In the genomic region with DNA sequence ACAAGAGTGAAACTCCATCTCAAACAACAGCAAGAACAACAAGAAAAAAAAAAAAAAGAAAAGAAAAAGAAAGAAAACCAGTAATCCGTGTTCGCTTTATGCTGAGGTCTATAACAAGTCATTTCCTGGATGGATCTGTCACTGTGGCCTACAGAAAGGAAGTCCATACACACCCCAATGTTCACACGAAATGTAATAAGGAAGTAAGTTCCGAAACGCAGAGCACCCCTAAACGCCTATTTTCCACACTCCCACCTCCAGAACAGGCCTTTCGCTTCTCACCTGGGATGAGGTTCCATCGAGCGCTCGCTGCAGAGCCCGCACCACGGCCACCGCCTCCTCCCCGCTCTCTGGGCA, we compare ENCODE assay signal across 6 cellular contexts. TPM values are rescaled to one million over a fixed set of nuclear protein-coding genes. Genes with fewer than 3 reads are reported as not detected.
A peak's percentile ranks its signal among the peaks of the same experiment; 100 is the strongest.
DNase-seq lines count a peak whose midpoint lies in the region; ATAC-seq, FAIRE-seq and TF ChIP-seq lines count a peak whose summit lies in the region.

No MANE protein-coding gene starts in this region.

- peaks cover 6 to 33% of the 10 kb centered on the region in 2 donors for H3K36me3 ChIP-seq in muscle layer of duodenum (ENCODE audit: control insufficient read depth in 1 of 2, insufficient read depth in 2 of 2, low read length in 2 of 2)

- H3K27ac ChIP-seq in angular gyrus (ENCODE audit: low read depth, low read length) (peak overlapping the region; percentile 96), muscle layer of duodenum (ENCODE audit: low read length) (peak overlapping the region; percentile 99)

- DNase-seq in AG10803 (ENCODE audit: low read depth): peak; percentile 16
- DNase-seq in frontal cortex (ENCODE audit: low spot score in 2 of 2): no peak
- DNase-seq in NCI-H510A treated with DMSO at 0.1 percent for 48 hours (lab: John Stamatoyannopoulos, UW): no peak

- TF ChIP-seq CTCF in AG10803 (conservative IDR thresholded peaks at IDR 0.05; ENCODE audit: low read length): no peak

- H3K27me3 ChIP-seq in muscle layer of duodenum (ENCODE audit: low read depth, low read length): no peaks in the 10 kb centered on the region

- ATAC-seq in HG02981 (IDR thresholded peaks at IDR 0.05; ENCODE audit: unreplicated experiment): peak; percentile 3

- peaks cover 4 to 29% of the 10 kb centered on the region in 2 donors for H3K4me1 ChIP-seq in muscle layer of duodenum (ENCODE audit: control insufficient read depth in 1 of 2, insufficient read depth in 2 of 2, low read length in 2 of 2)

- H3K9me3 ChIP-seq in muscle layer of duodenum (ENCODE audit: control insufficient read depth in 1 of 2, low read length in 2 of 2): peaks cover under 1 to 3% of the 10 kb centered on the region in 2 donors

- no peak for FAIRE-seq in frontal cortex (lab: Jason Lieb, UNC)

- H3K4me3 ChIP-seq in AG10803 (ENCODE audit: low read length) (peak overlapping the region; percentile 78), muscle layer of duodenum (ENCODE audit: low read depth in 1 of 2, low read length in 2 of 2) (peak overlapping the region; percentile 99 to 100)

RNA-seq across cellular contexts. Expression of a gene that starts 0.7 kb away (rescaled TPM):
- 43.2 TPM for total RNA-seq in frontal cortex

RNA-seq across cellular contexts. Expression of a gene that starts 5.1 kb away (rescaled TPM):
- total RNA-seq in frontal cortex: 20.4 TPM

RNA-seq across cellular contexts. Expression of a gene that starts 26.6 kb away (rescaled TPM):
- total RNA-seq in frontal cortex: 20.8 TPM

RNA-seq across cellular contexts. Expression of a gene that starts 33.4 kb away (rescaled TPM):
- total RNA-seq in frontal cortex: 350 TPM

RNA-seq across cellular contexts. Expression of a gene that starts 52.6 kb away (rescaled TPM):
- total RNA-seq in frontal cortex: 19.6 TPM
